16 cellular contexts compared by ENCODE assay signal in the genomic region with DNA sequence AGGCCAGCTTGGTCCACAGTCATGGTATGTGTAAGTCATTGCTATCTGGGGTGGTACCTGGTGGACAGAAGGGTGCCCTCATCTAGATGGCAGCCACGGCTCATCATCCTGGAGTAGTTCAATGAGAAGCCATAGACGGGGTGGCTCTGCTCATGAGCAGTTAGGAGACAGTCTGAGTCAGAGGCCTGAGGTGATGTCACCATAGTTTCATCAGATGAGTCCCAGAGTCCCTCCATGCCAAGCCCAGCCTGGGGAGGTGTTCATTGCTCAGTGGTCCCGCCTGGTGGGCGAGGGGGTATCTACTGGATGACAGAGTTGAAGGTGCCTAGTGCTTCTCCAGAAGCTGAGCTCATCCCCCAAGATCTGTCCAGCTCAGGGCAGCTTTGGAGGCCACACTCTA. TPM values are rescaled to one million over a fixed set of nuclear protein-coding genes. Genes with fewer than 3 reads are reported as not detected.
A peak's percentile ranks its signal among the peaks of the same experiment; 100 is the strongest.
DNase-seq lines count a peak whose midpoint lies in the region; ATAC-seq and TF ChIP-seq lines count a peak whose summit lies in the region.
"Had no signal": no experiment of that assay in that cellular context is flagged by ENCODE, and none has a peak within 500 bp of the region (broad histone marks: within the 10 kb centered on the region; RNA-seq: fewer than 3 reads in every experiment).

No MANE protein-coding gene starts in this region.

- no peaks in the 10 kb centered on the region for H3K4me1 ChIP-seq in uterus
- H3K4me1 ChIP-seq: BE2C, right lobe of liver had no signal

- ATAC-seq in esophagus mucosa = peak; percentile 62
- no peak for ATAC-seq in GM21390 (IDR thresholded peaks at IDR 0.05; ENCODE audit: unreplicated experiment)
- no peak for ATAC-seq in HG02884 (IDR thresholded peaks at IDR 0.05; ENCODE audit: unreplicated experiment)

- no peak overlapping the region for H3K27ac ChIP-seq in uterus
- H3K27ac ChIP-seq: right lobe of liver had no signal

- no peaks in the 10 kb centered on the region for H3K9me3 ChIP-seq in uterus
- H3K9me3 ChIP-seq: BE2C, right lobe of liver had no signal

- H3K4me3 ChIP-seq in uterus = no peak overlapping the region
- H3K4me3 ChIP-seq: right lobe of liver had no signal

- DNase-seq in AG08395 (ENCODE audit: low spot score) = peak; percentile 25
- peak; percentile 33 for DNase-seq in EL
- DNase-seq in RKO (ENCODE audit: low spot score) = peak; percentile 63
- no peak for DNase-seq in uterus
- DNase-seq: activated CD4-positive, alpha-beta T cell treated with anti-CD3 and anti-CD28 coated beads, Interleukin-2, amount 50 U/mL, for 4 hours; aorta; BE2C; hippocampal formation; KG1; NCI-H1436; NCI-H2171 treated with DMSO at 0.1 percent for 48 hours; NCI-H82; right lobe of liver had no signal

- H3K27me3 ChIP-seq in uterus = no peaks in the 10 kb centered on the region
- H3K27me3 ChIP-seq: BE2C, right lobe of liver had no signal

- TF ChIP-seq CTCF in uterus (IDR thresholded peaks at IDR 0.05) = no peak

- no peak for TF ChIP-seq POLR2A in uterus (IDR thresholded peaks at IDR 0.05)

- H3K36me3 ChIP-seq in uterus = no peaks in the 10 kb centered on the region
- H3K36me3 ChIP-seq: BE2C, right lobe of liver had no signal

- intact Hi-C loops in uterus (cut with DNase I; ENCODE audit: low total_unique reads) = no loop called here

RNA-seq across cellular contexts. Expression of a gene that starts 49.8 kb away (rescaled TPM):
- total RNA-seq in esophagus mucosa (36.4 TPM), uterus (10 to 100 TPM in 3 of 4 donors, 1 to 10 TPM in 1; 4.9 to 72.6 (median 33.5) TPM)

Comparison
In these comparisons a context has a peak if more than half of its experiments do, and no peak if none do; other contexts are left out.
1. DNase-seq: peak in AG08395 (single experiment), EL (single experiment) and RKO (single experiment); none in uterus (0 of 2).